1 cellular context compared by ENCODE assay signal in genomic region chr22:30390974-30391691, GRCh38.
TF ChIP-seq lines count a peak whose summit lies in the region.

No MANE protein-coding gene starts in this region.

TF ChIP-seq in HepG2, 621 proteins besides CTCF, POLR2A, EP300 and RAD21 (continued from another document and continues in another):
- peak; percentile 42 for TF ChIP-seq SPEN (CRISPR knock-in tag; IDR thresholded peaks at IDR 0.05; ENCODE audit: low read depth)
- no peak for TF ChIP-seq MEF2D (CRISPR knock-in tag; IDR thresholded peaks at IDR 0.05)
- TF ChIP-seq, protein P1, sequence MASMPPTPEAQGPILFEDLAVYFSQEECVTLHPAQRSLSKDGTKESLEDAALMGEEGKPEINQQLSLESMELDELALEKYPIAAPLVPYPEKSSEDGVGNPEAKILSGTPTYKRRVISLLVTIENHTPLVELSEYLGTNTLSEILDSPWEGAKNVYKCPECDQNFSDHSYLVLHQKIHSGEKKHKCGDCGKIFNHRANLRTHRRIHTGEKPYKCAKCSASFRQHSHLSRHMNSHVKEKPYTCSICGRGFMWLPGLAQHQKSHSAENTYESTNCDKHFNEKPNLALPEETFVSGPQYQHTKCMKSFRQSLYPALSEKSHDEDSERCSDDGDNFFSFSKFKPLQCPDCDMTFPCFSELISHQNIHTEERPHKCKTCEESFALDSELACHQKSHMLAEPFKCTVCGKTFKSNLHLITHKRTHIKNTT (CRISPR knock-in tag; IDR thresholded peaks at IDR 0.05): no peak
- peak; percentile 50; the same call in 1 of the 2 replicates for TF ChIP-seq RXRB (CRISPR knock-in tag; IDR thresholded peaks at IDR 0.05; ENCODE audit: borderline replicate concordance)
- TF ChIP-seq GFI1 (CRISPR knock-in tag; IDR thresholded peaks at IDR 0.05; ENCODE audit: borderline replicate concordance): no peak
- TF ChIP-seq, protein P2, sequence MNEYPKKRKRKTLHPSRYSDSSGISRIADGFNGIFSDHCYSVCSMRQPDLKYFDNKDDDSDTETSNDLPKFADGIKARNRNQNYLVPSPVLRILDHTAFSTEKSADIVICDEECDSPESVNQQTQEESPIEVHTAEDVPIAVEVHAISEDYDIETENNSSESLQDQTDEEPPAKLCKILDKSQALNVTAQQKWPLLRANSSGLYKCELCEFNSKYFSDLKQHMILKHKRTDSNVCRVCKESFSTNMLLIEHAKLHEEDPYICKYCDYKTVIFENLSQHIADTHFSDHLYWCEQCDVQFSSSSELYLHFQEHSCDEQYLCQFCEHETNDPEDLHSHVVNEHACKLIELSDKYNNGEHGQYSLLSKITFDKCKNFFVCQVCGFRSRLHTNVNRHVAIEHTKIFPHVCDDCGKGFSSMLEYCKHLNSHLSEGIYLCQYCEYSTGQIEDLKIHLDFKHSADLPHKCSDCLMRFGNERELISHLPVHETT (CRISPR knock-in tag; conservative IDR thresholded peaks at IDR 0.05): no peak
- no peak for TF ChIP-seq ZFP82 (CRISPR knock-in tag; IDR thresholded peaks at IDR 0.05; ENCODE audit: borderline replicate concordance)
- TF ChIP-seq MIER3 (CRISPR knock-in tag; IDR thresholded peaks at IDR 0.05; ENCODE audit: borderline replicate concordance): peak; percentile 33; the same call in 1 of the 2 replicates
- TF ChIP-seq MAX (IDR thresholded peaks at IDR 0.05): peak; percentile 62
- TF ChIP-seq GABPB1 (CRISPR knock-in tag; IDR thresholded peaks at IDR 0.05): no peak
- TF ChIP-seq, protein P3, sequence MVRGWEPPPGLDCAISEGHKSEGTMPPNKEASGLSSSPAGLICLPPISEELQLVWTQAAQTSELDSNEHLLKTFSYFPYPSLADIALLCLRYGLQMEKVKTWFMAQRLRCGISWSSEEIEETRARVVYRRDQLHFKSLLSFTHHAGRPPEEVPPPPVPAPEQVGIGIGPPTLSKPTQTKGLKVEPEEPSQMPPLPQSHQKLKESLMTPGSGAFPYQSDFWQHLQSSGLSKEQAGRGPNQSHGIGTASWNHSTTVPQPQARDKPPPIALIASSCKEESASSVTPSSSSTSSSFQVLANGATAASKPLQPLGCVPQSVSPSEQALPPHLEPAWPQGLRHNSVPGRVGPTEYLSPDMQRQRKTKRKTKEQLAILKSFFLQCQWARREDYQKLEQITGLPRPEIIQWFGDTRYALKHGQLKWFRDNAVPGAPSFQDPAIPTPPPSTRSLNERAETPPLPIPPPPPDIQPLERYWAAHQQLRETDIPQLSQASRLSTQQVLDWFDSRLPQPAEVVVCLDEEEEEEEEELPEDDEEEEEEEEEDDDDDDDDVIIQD (CRISPR knock-in tag; IDR thresholded peaks at IDR 0.05; ENCODE audit: low read depth): no peak
- TF ChIP-seq KLF13 (CRISPR knock-in tag; IDR thresholded peaks at IDR 0.05): no peak
- TF ChIP-seq, protein P4, sequence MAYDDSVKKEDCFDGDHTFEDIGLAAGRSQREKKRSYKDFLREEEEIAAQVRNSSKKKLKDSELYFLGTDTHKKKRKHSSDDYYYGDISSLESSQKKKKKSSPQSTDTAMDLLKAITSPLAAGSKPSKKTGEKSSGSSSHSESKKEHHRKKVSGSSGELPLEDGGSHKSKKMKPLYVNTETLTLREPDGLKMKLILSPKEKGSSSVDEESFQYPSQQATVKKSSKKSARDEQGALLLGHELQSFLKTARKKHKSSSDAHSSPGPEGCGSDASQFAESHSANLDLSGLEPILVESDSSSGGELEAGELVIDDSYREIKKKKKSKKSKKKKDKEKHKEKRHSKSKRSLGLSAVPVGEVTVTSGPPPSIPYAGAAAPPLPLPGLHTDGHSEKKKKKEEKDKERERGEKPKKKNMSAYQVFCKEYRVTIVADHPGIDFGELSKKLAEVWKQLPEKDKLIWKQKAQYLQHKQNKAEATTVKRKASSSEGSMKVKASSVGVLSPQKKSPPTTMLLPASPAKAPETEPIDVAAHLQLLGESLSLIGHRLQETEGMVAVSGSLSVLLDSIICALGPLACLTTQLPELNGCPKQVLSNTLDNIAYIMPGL (CRISPR knock-in tag; IDR thresholded peaks at IDR 0.05; ENCODE audit: borderline replicate concordance in 1 of 2, low read depth in 1 of 2): peak; percentile 39 to 81; a peak in 1 of 4 replicates
- no peak for TF ChIP-seq GMEB2 (CRISPR knock-in tag; IDR thresholded peaks at IDR 0.05; ENCODE audit: low read depth)
- TF ChIP-seq ZNF766 (CRISPR knock-in tag; IDR thresholded peaks at IDR 0.05; ENCODE audit: borderline replicate concordance): no peak
- no peak for TF ChIP-seq POLR2AphosphoS2 (IDR thresholded peaks at IDR 0.05; ENCODE audit: low read depth, low read length)
- no peak for TF ChIP-seq MED13 (CRISPR knock-in tag; IDR thresholded peaks at IDR 0.05)
- TF ChIP-seq, protein P5, sequence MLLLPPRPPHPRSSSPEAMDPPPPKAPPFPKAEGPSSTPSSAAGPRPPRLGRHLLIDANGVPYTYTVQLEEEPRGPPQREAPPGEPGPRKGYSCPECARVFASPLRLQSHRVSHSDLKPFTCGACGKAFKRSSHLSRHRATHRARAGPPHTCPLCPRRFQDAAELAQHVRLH (CRISPR knock-in tag; IDR thresholded peaks at IDR 0.05; ENCODE audit: borderline replicate concordance, low read depth): 0 out of 2 replicates have a peak, but pooled peaks have one; percentile 27
- TF ChIP-seq ZFP1 (CRISPR knock-in tag; IDR thresholded peaks at IDR 0.05): no peak
- no peak for TF ChIP-seq CENPT (CRISPR knock-in tag; IDR thresholded peaks at IDR 0.05; ENCODE audit: low read depth)
- no peak for TF ChIP-seq ZNF280B (CRISPR knock-in tag; IDR thresholded peaks at IDR 0.05; ENCODE audit: borderline replicate concordance)
- no peak for TF ChIP-seq BCLAF1 (IDR thresholded peaks at IDR 0.05)
- TF ChIP-seq, protein P6, sequence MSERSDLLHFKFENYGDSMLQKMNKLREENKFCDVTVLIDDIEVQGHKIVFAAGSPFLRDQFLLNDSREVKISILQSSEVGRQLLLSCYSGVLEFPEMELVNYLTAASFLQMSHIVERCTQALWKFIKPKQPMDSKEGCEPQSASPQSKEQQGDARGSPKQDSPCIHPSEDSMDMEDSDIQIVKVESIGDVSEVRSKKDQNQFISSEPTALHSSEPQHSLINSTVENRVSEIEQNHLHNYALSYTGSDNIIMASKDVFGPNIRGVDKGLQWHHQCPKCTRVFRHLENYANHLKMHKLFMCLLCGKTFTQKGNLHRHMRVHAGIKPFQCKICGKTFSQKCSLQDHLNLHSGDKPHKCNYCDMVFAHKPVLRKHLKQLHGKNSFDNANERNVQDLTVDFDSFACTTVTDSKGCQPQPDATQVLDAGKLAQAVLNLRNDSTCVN (CRISPR knock-in tag; IDR thresholded peaks at IDR 0.05; ENCODE audit: borderline replicate concordance): no peak
- TF ChIP-seq CBX5 (CRISPR knock-in tag; IDR thresholded peaks at IDR 0.05; ENCODE audit: borderline replicate concordance): no peak
- TF ChIP-seq TOE1 (CRISPR knock-in tag; IDR thresholded peaks at IDR 0.05): no peak
- 0 out of 2 replicates have a peak, but pooled peaks have one; percentile 24 for TF ChIP-seq ZNF772 (CRISPR knock-in tag; IDR thresholded peaks at IDR 0.05)
- TF ChIP-seq LRRFIP1 (CRISPR knock-in tag; conservative IDR thresholded peaks at IDR 0.05): no peak
- TF ChIP-seq, protein P7, sequence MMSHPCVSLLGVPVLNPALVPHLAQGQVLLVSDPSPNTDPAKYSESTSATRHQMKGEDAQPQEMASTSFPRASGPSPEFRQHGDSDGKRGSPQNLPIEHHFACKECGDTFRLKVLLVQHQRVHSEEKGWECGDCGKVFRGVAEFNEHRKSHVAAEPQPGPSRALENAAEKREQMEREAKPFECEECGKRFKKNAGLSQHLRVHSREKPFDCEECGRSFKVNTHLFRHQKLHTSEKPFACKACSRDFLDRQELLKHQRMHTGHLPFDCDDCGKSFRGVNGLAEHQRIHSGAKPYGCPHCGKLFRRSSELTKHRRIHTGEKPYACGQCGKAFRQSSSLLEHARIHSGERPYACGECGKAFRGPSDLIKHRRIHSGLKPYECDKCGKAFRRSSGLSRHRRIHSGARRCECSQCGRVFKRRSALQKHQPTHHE (CRISPR knock-in tag; IDR thresholded peaks at IDR 0.05; ENCODE audit: borderline replicate concordance): no peak
- no peak for TF ChIP-seq ZNF782 (CRISPR knock-in tag; IDR thresholded peaks at IDR 0.05; ENCODE audit: borderline replicate concordance)
- no peak for TF ChIP-seq ZNF800 (CRISPR knock-in tag; IDR thresholded peaks at IDR 0.05)
- no peak for TF ChIP-seq CENPX (CRISPR knock-in tag; IDR thresholded peaks at IDR 0.05)
- TF ChIP-seq ZNF670 (CRISPR knock-in tag; IDR thresholded peaks at IDR 0.05; ENCODE audit: borderline replicate concordance): no peak
- TF ChIP-seq MIER2 (CRISPR knock-in tag; IDR thresholded peaks at IDR 0.05): no peak
- TF ChIP-seq ZNF224 (CRISPR knock-in tag; IDR thresholded peaks at IDR 0.05): no peak
- TF ChIP-seq ZNF816 (CRISPR knock-in tag; IDR thresholded peaks at IDR 0.05; ENCODE audit: borderline replicate concordance): no peak
- peak; percentile 48; the same call in 1 of the 2 replicates for TF ChIP-seq REPIN1 (CRISPR knock-in tag; IDR thresholded peaks at IDR 0.05; ENCODE audit: borderline replicate concordance, low read depth)
- peak in 1 of 2 experiments; percentile 60; a peak in 2 of 4 replicates for TF ChIP-seq KLF16 (CRISPR knock-in tag; IDR thresholded peaks at IDR 0.05)
- TF ChIP-seq HNF4G (IDR thresholded peaks at IDR 0.05; ENCODE audit: borderline replicate concordance, low read depth, low read length): no peak
- TF ChIP-seq HNF4G (CRISPR knock-in tag; IDR thresholded peaks at IDR 0.05; ENCODE audit: borderline replicate concordance, low read depth): no peak
- TF ChIP-seq NR2F1 (CRISPR knock-in tag; IDR thresholded peaks at IDR 0.05): 0 out of 4 replicates have a peak, but pooled peaks of 1 of the 2 experiments have one; percentile 11
